18 cellular contexts compared by ENCODE assay signal in the genomic region with DNA sequence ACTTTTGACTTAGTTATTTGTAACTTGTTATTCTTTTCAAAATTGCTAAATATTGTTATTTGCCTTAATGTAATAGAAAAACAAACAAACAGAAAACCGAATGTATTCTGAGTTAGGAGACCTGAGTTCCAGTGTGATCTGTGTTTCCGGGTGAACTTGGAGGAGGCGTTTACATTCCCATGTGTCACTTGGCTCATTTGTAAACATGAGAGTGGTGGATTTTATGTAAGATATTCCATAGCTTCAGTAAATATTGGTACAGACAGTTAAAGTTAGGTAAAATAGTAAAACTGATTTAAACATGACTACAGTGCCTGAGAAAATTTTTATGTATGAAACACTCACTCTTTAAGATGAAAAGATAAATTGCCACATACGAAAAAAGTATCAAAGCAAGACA.
DNase-seq lines count a peak whose midpoint lies in the region; ATAC-seq, FAIRE-seq and TF ChIP-seq lines count a peak whose summit lies in the region.
"Had no signal": no experiment of that assay in that cellular context is flagged by ENCODE, and none has a peak within 500 bp of the region (broad histone marks: within the 10 kb centered on the region; RNA-seq: fewer than 3 reads in every experiment).

No MANE protein-coding gene starts in this region.

- 19% methylated on average over 4 of the region's 4 CpGs for WGBS in A549 (ENCODE audit: missing lambda C conversion rate)
- WGBS in K562 (ENCODE audit: insufficient coverage, low coverage, missing lambda C conversion rate) = 11% methylated on average over 4 of the region's 4 CpGs

- no peaks in the 10 kb centered on the region for H3K27me3 ChIP-seq in K562 (ENCODE audit: control insufficient read depth in 2 of 2, insufficient read depth in 2 of 2, low read length in 2 of 2)
- H3K27me3 ChIP-seq: BLaER1 had no signal

- peak overlapping the region; percentile 35 for H2AFZ ChIP-seq in K562 (ENCODE audit: low read depth, low read length)
- H2AFZ ChIP-seq: GM23248 had no signal

- BruUV-seq in K562 (replicated peaks; lab: Mats Ljungman, UMichigan) = no TSS peak

- TF ChIP-seq RAD21 in A549 (conservative IDR thresholded peaks at IDR 0.05 in 1 of 2, IDR thresholded peaks at IDR 0.05 in 1 of 2) (no peak), K562 (CRISPR knock-in tag; conservative IDR thresholded peaks at IDR 0.05 in 1 of 2, IDR thresholded peaks at IDR 0.05 in 1 of 2) (no peak)

- H4K20me1 ChIP-seq in K562 (replicated peaks; ENCODE audit: control insufficient read depth, insufficient read depth, low read length) = no peaks in the 10 kb centered on the region
- H4K20me1 ChIP-seq: BLaER1 had no signal

- no peak overlapping the region for H3K27ac ChIP-seq in A549
- H3K27ac ChIP-seq in K562 (ENCODE audit: extremely low read depth, low read depth, low read length) = no peak overlapping the region; the same call in 2 of the 3 replicates
- H3K27ac ChIP-seq: BLaER1, C4-2B, GM23248 had no signal

- peak; percentile 46 for FAIRE-seq in A549 (lab: Jason Lieb, UNC)
- no peak for FAIRE-seq in K562 (lab: Jason Lieb, UNC)
- FAIRE-seq: D721Med, GM12892, H1 had no signal

- intact Hi-C loops in K562 (cut with micrococcal nuclease) = loop anchor here (10.0 kb wide), 2 partner anchors 51 to 611 kb away; no protein-coding TSS in a partner anchor

- DNase-seq in A549 (ENCODE audit: low read depth in 1 of 2, low spot score in 1 of 2) (peak in 1 of 2 experiments; percentile 35), HuH-7.5 (ENCODE audit: low spot score) (peak; percentile 12), K562 (ENCODE audit: extremely low read depth in 1 of 4, low spot score in 3 of 4) (no peak), iPS-NIHi7 (ENCODE audit: extremely low spot score) (no peak), NCI-H2107 (lab: John Stamatoyannopoulos, UW) (no peak), dermis blood vessel endothelial cell (no peak)
- DNase-seq: CD4-positive, alpha-beta T cell; CD8-positive, alpha-beta memory T cell; DMS 273 treated with DMSO at 0.1 percent for 48 hours; DND-41; GM23248; H7; HCEC 1CT had no signal

- H3K79me2 ChIP-seq in K562 (ENCODE audit: control insufficient read depth, insufficient read depth, low read length) = no peaks in the 10 kb centered on the region

- CTCF ChIA-PET in A549 (lab: Yijun Ruan, JAX) = no interaction called here
- CTCF ChIA-PET in K562 (lab: Yijun Ruan, JAX; ENCODE audit: low intra/inter-chr PET ratio) = no interaction called here

- no peak overlapping the region for H3K4me3 ChIP-seq in A549
- H3K4me3 ChIP-seq in K562 = no peak overlapping the region
- H3K4me3 ChIP-seq: BLaER1, GM23248 had no signal

- POLR2A ChIA-PET in A549 (lab: Yijun Ruan, JAX) = no interaction called here
- POLR2A ChIA-PET in K562 (lab: Yijun Ruan, JAX) = no interaction called here

- TF ChIP-seq POLR2A in A549 (IDR thresholded peaks at IDR 0.05; ENCODE audit: low read length) (no peak), K562 (conservative IDR thresholded peaks at IDR 0.05) (no peak)

- H3K4me1 ChIP-seq in A549 = peaks cover 4% of the 10 kb centered on the region; the same call in 1 of the 3 replicates
- H3K4me1 ChIP-seq in K562 (replicated peaks in 1 of 2; ENCODE audit: control insufficient read depth in 2 of 2, insufficient read depth in 2 of 2, low read length in 2 of 2) = no peaks in the 10 kb centered on the region; a peak in 1 of 5 replicates
- H3K4me1 ChIP-seq: BLaER1 had no signal

- TF ChIP-seq EP300 in A549 (IDR thresholded peaks at IDR 0.05) = no peak
- no peak for TF ChIP-seq EP300 in K562 (IDR thresholded peaks at IDR 0.05; ENCODE audit: low read length)

- TF ChIP-seq CTCF in A549 (IDR thresholded peaks at IDR 0.05) (no peak), K562 (IDR thresholded peaks at IDR 0.05 in 2 of 3, conservative IDR thresholded peaks at IDR 0.05 in 1 of 3; ENCODE audit: insufficient read depth in 2 of 3, low read depth in 1 of 3, low read length in 3 of 3) (no peak)

- ATAC-seq in A549 (no peak), K562 (0 out of 3 replicates have a peak, but pooled peaks have one; percentile 49)

- H3K4me2 ChIP-seq in A549 (peak overlapping the region; percentile 44), K562 (ENCODE audit: insufficient read depth, low read length) (no peak overlapping the region)
- H3K4me2 ChIP-seq: BLaER1 had no signal

- H3K9me1 ChIP-seq in K562 (ENCODE audit: control insufficient read depth, insufficient read depth, low read length) = no peaks in the 10 kb centered on the region

- H3K9me3 ChIP-seq in A549 (no peaks in the 10 kb centered on the region), K562 (replicated peaks; ENCODE audit: control insufficient read depth, insufficient read depth, low read depth, low read length) (no peaks in the 10 kb centered on the region; the same call in 1 of the 2 replicates)
- H3K9me3 ChIP-seq: BLaER1 had no signal

- no peak overlapping the region for H3K9ac ChIP-seq in K562 (ENCODE audit: insufficient read depth in 1 of 2, low read depth in 2 of 2, low read length in 2 of 2)
- H3K9ac ChIP-seq: BLaER1, GM23248 had no signal

- no peaks in the 10 kb centered on the region for H3K36me3 ChIP-seq in K562 (ENCODE audit: control insufficient read depth, insufficient read depth, low read length)
- H3K36me3 ChIP-seq: BLaER1 had no signal

- in situ Hi-C loops in K562 (cut with MboI) = no loop called here

TF ChIP-seq in A549, 52 proteins besides CTCF, POLR2A, EP300 and RAD21:
- TF ChIP-seq NFE2L2 (conservative IDR thresholded peaks at IDR 0.05; ENCODE audit: low read length) = no peak
- no peak for TF ChIP-seq FOSB (CRISPR knock-in tag; IDR thresholded peaks at IDR 0.05)
- TF ChIP-seq, protein P1, sequence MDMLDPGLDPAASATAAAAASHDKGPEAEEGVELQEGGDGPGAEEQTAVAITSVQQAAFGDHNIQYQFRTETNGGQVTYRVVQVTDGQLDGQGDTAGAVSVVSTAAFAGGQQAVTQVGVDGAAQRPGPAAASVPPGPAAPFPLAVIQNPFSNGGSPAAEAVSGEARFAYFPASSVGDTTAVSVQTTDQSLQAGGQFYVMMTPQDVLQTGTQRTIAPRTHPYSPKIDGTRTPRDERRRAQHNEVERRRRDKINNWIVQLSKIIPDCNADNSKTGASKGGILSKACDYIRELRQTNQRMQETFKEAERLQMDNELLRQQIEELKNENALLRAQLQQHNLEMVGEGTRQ (IDR thresholded peaks at IDR 0.05) = no peak
- TF ChIP-seq RFX5 (IDR thresholded peaks at IDR 0.05) = no peak
- TF ChIP-seq ZSCAN20 (CRISPR knock-in tag; IDR thresholded peaks at IDR 0.05) = no peak
- no peak for TF ChIP-seq KDM1A (IDR thresholded peaks at IDR 0.05; ENCODE audit: low read depth)

TF ChIP-seq in K562, 482 proteins besides CTCF, POLR2A, EP300 and RAD21 (continues in another document):
- TF ChIP-seq ZNF140 (CRISPR knock-in tag; IDR thresholded peaks at IDR 0.05) = no peak
- TF ChIP-seq, protein P2, sequence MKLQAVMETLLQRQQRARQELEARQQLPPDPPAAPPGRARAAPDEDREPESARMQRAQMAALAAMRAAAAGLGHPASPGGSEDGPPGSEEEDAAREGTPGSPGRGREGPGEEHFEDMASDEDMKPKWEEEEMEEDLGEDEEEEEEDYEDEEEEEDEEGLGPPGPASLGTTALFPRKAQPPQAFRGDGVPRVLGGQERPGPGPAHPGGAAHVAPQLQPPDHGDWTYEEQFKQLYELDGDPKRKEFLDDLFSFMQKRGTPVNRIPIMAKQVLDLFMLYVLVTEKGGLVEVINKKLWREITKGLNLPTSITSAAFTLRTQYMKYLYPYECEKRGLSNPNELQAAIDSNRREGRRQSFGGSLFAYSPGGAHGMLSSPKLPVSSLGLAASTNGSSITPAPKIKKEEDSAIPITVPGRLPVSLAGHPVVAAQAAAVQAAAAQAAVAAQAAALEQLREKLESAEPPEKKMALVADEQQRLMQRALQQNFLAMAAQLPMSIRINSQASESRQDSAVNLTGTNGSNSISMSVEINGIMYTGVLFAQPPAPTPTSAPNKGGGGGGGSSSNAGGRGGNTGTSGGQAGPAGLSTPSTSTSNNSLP (IDR thresholded peaks at IDR 0.05; ENCODE audit: borderline replicate concordance, low read depth, low read length) = no peak
- TF ChIP-seq NFXL1 (CRISPR knock-in tag; IDR thresholded peaks at IDR 0.05) = no peak
- no peak for TF ChIP-seq HDAC2 (IDR thresholded peaks at IDR 0.05)
- no peak for TF ChIP-seq PHTF2 (CRISPR knock-in tag; IDR thresholded peaks at IDR 0.05)
- TF ChIP-seq FOXK2 (conservative IDR thresholded peaks at IDR 0.05 in 1 of 2, IDR thresholded peaks at IDR 0.05 in 1 of 2; ENCODE audit: low read depth in 2 of 2) = peak; percentile 54 to 57; a peak in 2 of 4 replicates
- TF ChIP-seq CBX8 (IDR thresholded peaks at IDR 0.05; ENCODE audit: borderline replicate concordance, extremely low read depth, low read depth, low read length, poor library complexity, severe bottlenecking) = no peak
- TF ChIP-seq ZNF175 (CRISPR knock-in tag; IDR thresholded peaks at IDR 0.05; ENCODE audit: low read depth) = no peak
- no peak for TF ChIP-seq STAT5B (CRISPR knock-in tag; IDR thresholded peaks at IDR 0.05)
- peak; percentile 12; the same call in 1 of the 2 replicates for TF ChIP-seq NFIC (IDR thresholded peaks at IDR 0.05)
- TF ChIP-seq GATA2 (CRISPR knock-in tag; IDR thresholded peaks at IDR 0.05) = no peak
- TF ChIP-seq, protein P3, sequence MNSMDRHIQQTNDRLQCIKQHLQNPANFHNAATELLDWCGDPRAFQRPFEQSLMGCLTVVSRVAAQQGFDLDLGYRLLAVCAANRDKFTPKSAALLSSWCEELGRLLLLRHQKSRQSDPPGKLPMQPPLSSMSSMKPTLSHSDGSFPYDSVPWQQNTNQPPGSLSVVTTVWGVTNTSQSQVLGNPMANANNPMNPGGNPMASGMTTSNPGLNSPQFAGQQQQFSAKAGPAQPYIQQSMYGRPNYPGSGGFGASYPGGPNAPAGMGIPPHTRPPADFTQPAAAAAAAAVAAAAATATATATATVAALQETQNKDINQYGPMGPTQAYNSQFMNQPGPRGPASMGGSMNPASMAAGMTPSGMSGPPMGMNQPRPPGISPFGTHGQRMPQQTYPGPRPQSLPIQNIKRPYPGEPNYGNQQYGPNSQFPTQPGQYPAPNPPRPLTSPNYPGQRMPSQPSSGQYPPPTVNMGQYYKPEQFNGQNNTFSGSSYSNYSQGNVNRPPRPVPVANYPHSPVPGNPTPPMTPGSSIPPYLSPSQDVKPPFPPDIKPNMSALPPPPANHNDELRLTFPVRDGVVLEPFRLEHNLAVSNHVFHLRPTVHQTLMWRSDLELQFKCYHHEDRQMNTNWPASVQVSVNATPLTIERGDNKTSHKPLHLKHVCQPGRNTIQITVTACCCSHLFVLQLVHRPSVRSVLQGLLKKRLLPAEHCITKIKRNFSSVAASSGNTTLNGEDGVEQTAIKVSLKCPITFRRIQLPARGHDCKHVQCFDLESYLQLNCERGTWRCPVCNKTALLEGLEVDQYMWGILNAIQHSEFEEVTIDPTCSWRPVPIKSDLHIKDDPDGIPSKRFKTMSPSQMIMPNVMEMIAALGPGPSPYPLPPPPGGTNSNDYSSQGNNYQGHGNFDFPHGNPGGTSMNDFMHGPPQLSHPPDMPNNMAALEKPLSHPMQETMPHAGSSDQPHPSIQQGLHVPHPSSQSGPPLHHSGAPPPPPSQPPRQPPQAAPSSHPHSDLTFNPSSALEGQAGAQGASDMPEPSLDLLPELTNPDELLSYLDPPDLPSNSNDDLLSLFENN (IDR thresholded peaks at IDR 0.05; ENCODE audit: low read depth in 2 of 2, low read length in 2 of 2) = no peak
